ENCODE assay signal across 14 cellular contexts in genomic region chr19:58357798-58358145, GRCh38. TPM values are rescaled to one million over a fixed set of nuclear protein-coding genes. Genes with fewer than 3 reads are reported as not detected.
"Had no signal": no experiment of that assay in that cellular context is flagged by ENCODE, and none has a peak within 500 bp of the region (broad histone marks: within the 10 kb centered on the region; RNA-seq: fewer than 3 reads in every experiment).

No MANE protein-coding gene starts in this region.

- H3K4me3 Mint-ChIP-seq: activated naive CD8-positive, alpha-beta T cell treated with anti-CD3 and anti-CD28 coated beads, Interleukin-2, amount 50 U/mL, for 24 hours; stimulated activated naive CD8-positive, alpha-beta T cell treated with anti-CD3 and anti-CD28 coated beads, Interleukin-15, Interleukin-2, amounts not matched to agents 100 ng/mL and 50 ng/mL, for 24 hours had no signal

- ATAC-seq: activated CD8-positive, alpha-beta T cell treated with anti-CD3 and anti-CD28 coated beads, Interleukin-2, amount 10 ng/mL, durations not matched to agents 7 days and 5 days; activated naive CD8-positive, alpha-beta T cell treated with anti-CD3 and anti-CD28 coated beads, Interleukin-2, amount 50 U/mL, for 24 hours; foreskin keratinocyte; sciatic nerve; upper lobe of right lung had no signal

- H3K4me3 ChIP-seq: ascending aorta, prostate gland had no signal

- H3K9me3 Mint-ChIP-seq: activated naive CD8-positive, alpha-beta T cell treated with anti-CD3 and anti-CD28 coated beads, Interleukin-2, amount 50 U/mL, for 24 hours; stimulated activated naive CD8-positive, alpha-beta T cell treated with anti-CD3 and anti-CD28 coated beads, Interleukin-15, Interleukin-2, amounts not matched to agents 100 ng/mL and 50 ng/mL, for 24 hours had no signal

- H3K27me3 Mint-ChIP-seq: activated naive CD8-positive, alpha-beta T cell treated with anti-CD3 and anti-CD28 coated beads, Interleukin-2, amount 50 U/mL, for 24 hours; stimulated activated naive CD8-positive, alpha-beta T cell treated with anti-CD3 and anti-CD28 coated beads, Interleukin-15, Interleukin-2, amounts not matched to agents 100 ng/mL and 50 ng/mL, for 24 hours had no signal

- H3K4me1 ChIP-seq: foreskin keratinocyte, prostate gland had no signal

- FAIRE-seq: bronchial epithelial cell, keratinocyte had no signal

- H3K36me3 ChIP-seq: ascending aorta, prostate gland, upper lobe of right lung had no signal

- DNase-seq: activated CD4-positive, alpha-beta T cell treated with anti-CD3 and anti-CD28 coated beads for 48 hours; activated CD8-positive, alpha-beta T cell treated with anti-CD3 and anti-CD28 coated beads, Interleukin-2, amount 10 ng/mL, durations not matched to agents 7 days and 5 days; activated naive CD8-positive, alpha-beta T cell treated with anti-CD3 and anti-CD28 coated beads, Interleukin-2, amount 50 U/mL, for 24 hours; foreskin keratinocyte; midbrain; occipital lobe; spleen; upper lobe of right lung had no signal

- H3K27me3 ChIP-seq: ascending aorta had no signal

- H3K27ac ChIP-seq: ascending aorta, foreskin keratinocyte, prostate gland, upper lobe of right lung had no signal

- H3K9me3 ChIP-seq: ascending aorta, prostate gland, spleen, upper lobe of right lung had no signal

- H3K27ac Mint-ChIP-seq: activated naive CD8-positive, alpha-beta T cell treated with anti-CD3 and anti-CD28 coated beads, Interleukin-2, amount 50 U/mL, for 24 hours; stimulated activated naive CD8-positive, alpha-beta T cell treated with anti-CD3 and anti-CD28 coated beads, Interleukin-15, Interleukin-2, amounts not matched to agents 100 ng/mL and 50 ng/mL, for 24 hours had no signal

RNA-seq across cellular contexts. Expression of gene ZNF497, which starts 4.8 kb away (rescaled TPM):
- total RNA-seq: ascending aorta had no signal

RNA-seq across cellular contexts. Expression of gene ZNF837, which starts 23.1 kb away (rescaled TPM):
- total RNA-seq: ascending aorta had no signal
